Comparison of ENCODE assay signal across 19 cellular contexts in the genomic region with DNA sequence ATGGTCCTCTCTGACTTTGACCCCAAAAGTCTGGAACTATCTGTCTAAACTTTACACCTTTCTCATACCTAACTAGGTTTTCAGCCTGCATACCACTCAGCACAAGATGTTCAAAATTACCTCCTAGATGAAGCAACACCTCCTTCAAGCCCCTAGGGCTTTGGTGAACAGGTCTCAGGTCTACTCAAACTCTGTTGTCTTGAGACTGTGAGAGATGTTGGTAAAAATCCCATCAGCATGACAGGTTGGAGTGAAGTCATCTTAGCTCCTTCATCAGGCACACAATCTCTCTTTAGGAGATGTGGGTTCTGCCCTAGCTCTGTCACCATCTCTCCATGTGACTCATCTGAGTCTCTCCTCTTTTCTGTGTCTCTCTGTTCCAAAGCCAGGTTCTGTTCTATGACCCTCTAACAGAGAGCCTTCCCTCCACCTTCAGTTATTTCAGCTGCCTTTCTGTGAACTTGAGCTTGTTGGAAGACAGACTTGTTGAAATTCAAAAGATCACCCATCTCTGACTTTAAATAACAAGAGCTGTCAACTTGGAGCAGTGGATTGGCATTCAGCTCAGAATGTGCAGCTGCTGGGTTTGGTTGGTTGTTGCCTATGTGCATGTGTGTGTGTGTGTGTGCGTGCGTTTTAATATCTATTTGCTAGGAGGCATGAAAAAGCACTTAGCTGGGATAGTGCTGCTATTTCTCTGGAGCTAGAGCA.
DNase-seq lines count a peak whose midpoint lies in the region; ATAC-seq and TF ChIP-seq lines count a peak whose summit lies in the region.
"Had no signal": no experiment of that assay in that cellular context is flagged by ENCODE, and none has a peak within 500 bp of the region (broad histone marks: within the 10 kb centered on the region; RNA-seq: fewer than 3 reads in every experiment).

No MANE protein-coding gene starts in this region.

- peaks cover 96% of the 10 kb centered on the region for H3K36me3 Mint-ChIP-seq in activated T-cell treated with anti-CD3 and anti-CD28 coated beads, Interleukin-2, amount 50 U/mL, for 24 hours (ENCODE audit: low read depth)
- peaks cover 49% of the 10 kb centered on the region for H3K36me3 Mint-ChIP-seq in activated T-cell treated with anti-CD3 and anti-CD28 coated beads, Interleukin-2, amount 50 U/mL, for 4 hours (ENCODE audit: insufficient read depth)
- peaks cover 16% of the 10 kb centered on the region for H3K36me3 Mint-ChIP-seq in activated naive CD8-positive, alpha-beta T cell treated with anti-CD3 and anti-CD28 coated beads for 36 hours

- no peaks in the 10 kb centered on the region for H3K9me3 ChIP-seq in lower lobe of right lung
- H3K9me3 ChIP-seq: SK-N-SH had no signal

- ATAC-seq in activated T-cell treated with anti-CD3 and anti-CD28 coated beads, Interleukin-2, amount 50 U/mL, for 4 hours = no peak
- peak; percentile 70 for ATAC-seq in stimulated activated naive CD8-positive, alpha-beta T cell treated with anti-CD3 and anti-CD28 coated beads, Interleukin-15, amount 100 ng/mL, for 72 hours
- ATAC-seq in lower lobe of right lung = no peak
- ATAC-seq: Panc1 had no signal

- no peaks in the 10 kb centered on the region for H3K36me3 ChIP-seq in lower lobe of right lung

- no peak for DNase-seq in activated T-cell treated with anti-CD3 and anti-CD28 coated beads, Interleukin-2, amount 50 U/mL, for 24 hours
- DNase-seq in activated T-cell treated with anti-CD3 and anti-CD28 coated beads, Interleukin-2, amount 50 U/mL, for 4 hours = no peak
- no peak for DNase-seq in activated naive CD8-positive, alpha-beta T cell treated with anti-CD3 and anti-CD28 coated beads for 36 hours
- DNase-seq in mesenteric fat pad (ENCODE audit: low spot score) (peak; percentile 3), iPS-NIHi11 (ENCODE audit: low spot score) (no peak), NCI-H446 (lab: John Stamatoyannopoulos, UW) (no peak), lower lobe of right lung (no peak)
- no peak for DNase-seq in stimulated activated naive CD8-positive, alpha-beta T cell treated with anti-CD3 and anti-CD28 coated beads, Interleukin-15, amount 100 ng/mL, for 72 hours
- DNase-seq: activated effector memory CD4-positive, alpha-beta T cell treated with Interleukin-2 at 50 U/mL for 16 hours; cortex of kidney; NCI-H1436; NCI-H2171 treated with DMSO at 0.1 percent for 48 hours; NCI-H82; SK-N-SH; stimulated activated CD4-positive, alpha-beta T cell treated with anti-CD3 and anti-CD28 coated beads, Interleukin-15, amount 100 ng/mL, for 24 hours had no signal

- peaks cover 2% of the 10 kb centered on the region for H3K4me1 Mint-ChIP-seq in activated T-cell treated with anti-CD3 and anti-CD28 coated beads, Interleukin-2, amount 50 U/mL, for 24 hours (ENCODE audit: low read depth)
- H3K4me1 Mint-ChIP-seq in activated T-cell treated with anti-CD3 and anti-CD28 coated beads, Interleukin-2, amount 50 U/mL, for 4 hours (ENCODE audit: low read depth) = no peaks in the 10 kb centered on the region
- H3K4me1 Mint-ChIP-seq in activated naive CD8-positive, alpha-beta T cell treated with anti-CD3 and anti-CD28 coated beads for 36 hours = no peaks in the 10 kb centered on the region
- H3K4me1 Mint-ChIP-seq in stimulated activated naive CD8-positive, alpha-beta T cell treated with anti-CD3 and anti-CD28 coated beads, Interleukin-15, amount 100 ng/mL, for 72 hours = peaks cover 8% of the 10 kb centered on the region

- H3K27ac Mint-ChIP-seq in activated T-cell treated with anti-CD3 and anti-CD28 coated beads, Interleukin-2, amount 50 U/mL, for 24 hours = peak overlapping the region; percentile 18
- peak overlapping the region; percentile 34 for H3K27ac Mint-ChIP-seq in activated naive CD8-positive, alpha-beta T cell treated with anti-CD3 and anti-CD28 coated beads for 36 hours
- H3K27ac Mint-ChIP-seq in stimulated activated naive CD8-positive, alpha-beta T cell treated with anti-CD3 and anti-CD28 coated beads, Interleukin-15, amount 100 ng/mL, for 72 hours = peak overlapping the region in 1 of 2 donors; percentile 40
- H3K27ac Mint-ChIP-seq: nephron had no signal

- no peak overlapping the region for H3K4me3 ChIP-seq in lower lobe of right lung
- H3K4me3 ChIP-seq: lung had no signal

- H3K4me3 Mint-ChIP-seq in activated T-cell treated with anti-CD3 and anti-CD28 coated beads, Interleukin-2, amount 50 U/mL, for 24 hours = no peak overlapping the region
- no peak overlapping the region for H3K4me3 Mint-ChIP-seq in activated T-cell treated with anti-CD3 and anti-CD28 coated beads, Interleukin-2, amount 50 U/mL, for 4 hours
- no peak overlapping the region for H3K4me3 Mint-ChIP-seq in activated naive CD8-positive, alpha-beta T cell treated with anti-CD3 and anti-CD28 coated beads for 36 hours
- H3K4me3 Mint-ChIP-seq in stimulated activated naive CD8-positive, alpha-beta T cell treated with anti-CD3 and anti-CD28 coated beads, Interleukin-15, amount 100 ng/mL, for 72 hours = no peak overlapping the region
- H3K4me3 Mint-ChIP-seq: nephron had no signal

- H3K27me3 Mint-ChIP-seq in activated T-cell treated with anti-CD3 and anti-CD28 coated beads, Interleukin-2, amount 50 U/mL, for 24 hours = no peaks in the 10 kb centered on the region
- no peaks in the 10 kb centered on the region for H3K27me3 Mint-ChIP-seq in activated T-cell treated with anti-CD3 and anti-CD28 coated beads, Interleukin-2, amount 50 U/mL, for 4 hours (ENCODE audit: low read depth)
- H3K27me3 Mint-ChIP-seq in activated naive CD8-positive, alpha-beta T cell treated with anti-CD3 and anti-CD28 coated beads for 36 hours = no peaks in the 10 kb centered on the region
- H3K27me3 Mint-ChIP-seq in stimulated activated naive CD8-positive, alpha-beta T cell treated with anti-CD3 and anti-CD28 coated beads, Interleukin-15, amount 100 ng/mL, for 72 hours = no peaks in the 10 kb centered on the region

- no peak for TF ChIP-seq CTCF in lower lobe of right lung (IDR thresholded peaks at IDR 0.05)

- H3K4me1 ChIP-seq in lower lobe of right lung = no peaks in the 10 kb centered on the region

- no peak overlapping the region for H3K27ac ChIP-seq in lower lobe of right lung
- H3K27ac ChIP-seq: epithelial cell of prostate had no signal

- H3K9me3 Mint-ChIP-seq in activated T-cell treated with anti-CD3 and anti-CD28 coated beads, Interleukin-2, amount 50 U/mL, for 24 hours = no peaks in the 10 kb centered on the region
- H3K9me3 Mint-ChIP-seq in activated T-cell treated with anti-CD3 and anti-CD28 coated beads, Interleukin-2, amount 50 U/mL, for 4 hours = no peaks in the 10 kb centered on the region
- no peaks in the 10 kb centered on the region for H3K9me3 Mint-ChIP-seq in activated naive CD8-positive, alpha-beta T cell treated with anti-CD3 and anti-CD28 coated beads for 36 hours
- H3K9me3 Mint-ChIP-seq in stimulated activated naive CD8-positive, alpha-beta T cell treated with anti-CD3 and anti-CD28 coated beads, Interleukin-15, amount 100 ng/mL, for 72 hours = no peaks in the 10 kb centered on the region
- H3K9me3 Mint-ChIP-seq: nephron had no signal

- intact Hi-C loops in lower lobe of right lung (cut with DNase I) = no loop called here

- H3K27me3 ChIP-seq in lower lobe of right lung (ENCODE audit: low read depth) = no peaks in the 10 kb centered on the region
